ENCODE assay signal across 8 cellular contexts in genomic region chr1:32893198-32894018, GRCh38. TPM values are rescaled to one million over a fixed set of nuclear protein-coding genes. Genes with fewer than 3 reads are reported as not detected.
A peak's percentile ranks its signal among the peaks of the same experiment; 100 is the strongest.
DNase-seq lines count a peak whose midpoint lies in the region; ATAC-seq and TF ChIP-seq lines count a peak whose summit lies in the region.

No MANE protein-coding gene starts in this region.

- no peaks in the 10 kb centered on the region for H3K9me3 ChIP-seq in neural progenitor cell (ENCODE audit: low read depth)

- peak overlapping the region; percentile 54 for H3K4me3 ChIP-seq in WI38 (ENCODE audit: low read depth, low read length)
- H3K4me3 ChIP-seq in foreskin fibroblast (ENCODE audit: low read depth in 1 of 2, low read length in 2 of 2) = peak overlapping the region; percentile 37 to 48
- H3K4me3 ChIP-seq in neural progenitor cell = peak overlapping the region; percentile 65

- H3K9me3 Mint-ChIP-seq in neural progenitor cell = no peaks in the 10 kb centered on the region

- H3K9ac ChIP-seq in neural progenitor cell = no peak overlapping the region

- H3K27me3 ChIP-seq in neural progenitor cell = peaks cover 44% of the 10 kb centered on the region

- H3K79me2 ChIP-seq in neural progenitor cell (ENCODE audit: low read depth) = no peaks in the 10 kb centered on the region

- peaks cover 26% of the 10 kb centered on the region for H4K20me1 ChIP-seq in neural progenitor cell (ENCODE audit: low read depth)

- peaks cover 27% of the 10 kb centered on the region for H3K27me3 Mint-ChIP-seq in neural progenitor cell (ENCODE audit: insufficient read depth, low read depth)

- peak overlapping the region; percentile 84 for H3K4me3 Mint-ChIP-seq in neural progenitor cell

- H3K36me3 Mint-ChIP-seq in neural progenitor cell = no peaks in the 10 kb centered on the region

- no peak overlapping the region for H3K27ac Mint-ChIP-seq in neural progenitor cell

- H3K27ac ChIP-seq in neural progenitor cell = no peak overlapping the region

- H3K4me2 ChIP-seq in neural progenitor cell = peak overlapping the region; percentile 82

- no peak for ATAC-seq in HG02623 (IDR thresholded peaks at IDR 0.05; ENCODE audit: unreplicated experiment)
- no peak for ATAC-seq in GM21447 (IDR thresholded peaks at IDR 0.05; ENCODE audit: unreplicated experiment)

- peak; percentile 32 for DNase-seq in stimulated activated CD4-positive, alpha-beta T cell treated with anti-CD3 and anti-CD28 coated beads, Interleukin-15, amount 100 ng/mL, for 24 hours
- DNase-seq in stimulated activated CD4-positive, alpha-beta T cell treated with anti-CD3 and anti-CD28 coated beads, Interleukin-2, amount 100 ng/mL, for 48 hours = no peak
- DNase-seq in foreskin fibroblast (peak in 1 of 2 donors; percentile 45), neural progenitor cell (ENCODE audit: low spot score) (peak; percentile 86), GM19238 (ENCODE audit: insufficient read length, low spot score) (no peak)

- H2AFZ ChIP-seq in neural progenitor cell (replicated peaks) = peak overlapping the region; percentile 81

- H3F3A ChIP-seq in neural progenitor cell (ENCODE audit: low read depth) = peaks cover 17% of the 10 kb centered on the region

- H3K36me3 ChIP-seq in neural progenitor cell = no peaks in the 10 kb centered on the region

- H3K4me1 ChIP-seq in neural progenitor cell = peaks cover 15% of the 10 kb centered on the region

- H3K4me1 Mint-ChIP-seq in neural progenitor cell = peaks cover 20% of the 10 kb centered on the region

- TF ChIP-seq CTCF in WI38 (IDR thresholded peaks at IDR 0.05; ENCODE audit: low read depth, low read length) = no peak
- peak; percentile 18 for TF ChIP-seq CTCF in foreskin fibroblast (IDR thresholded peaks at IDR 0.05; ENCODE audit: low read depth, low read length)
- peak; percentile 36 for TF ChIP-seq CTCF in neural progenitor cell (IDR thresholded peaks at IDR 0.05)

RNA-seq across cellular contexts. Expression of gene HPCA, which starts 7.1 kb away (rescaled TPM):
- 1.0 TPM in 1 of 2 replicates, not detected in the other for total RNA-seq in neural progenitor cell (ENCODE audit: low replicate concordance)

RNA-seq across cellular contexts. Expression of gene TMEM54, which starts 7.8 kb away (rescaled TPM):
- 13.5 and 14.5 TPM in 2 replicates for total RNA-seq in neural progenitor cell (ENCODE audit: low replicate concordance)

RNA-seq across cellular contexts. Expression of gene FNDC5, which starts 22.7 kb away (rescaled TPM):
- 9.6 and 21.4 TPM in 2 replicates for total RNA-seq in neural progenitor cell (ENCODE audit: low replicate concordance)

Comparison
In these comparisons a context has a peak if more than half of its experiments do, and no peak if none do; other contexts are left out.
1. DNase-seq: peak in stimulated activated CD4-positive, alpha-beta T cell treated with anti-CD3 and anti-CD28 coated beads, Interleukin-15, amount 100 ng/mL, for 24 hours (single experiment) and neural progenitor cell (single experiment); none in stimulated activated CD4-positive, alpha-beta T cell treated with anti-CD3 and anti-CD28 coated beads, Interleukin-2, amount 100 ng/mL, for 48 hours (0 of 2) and GM19238 (single experiment).
2. Peak in every context shown above with its lines, with median percentiles within 50 percentile points of each other: H3K4me3 ChIP-seq.